ENCODE assay signal across 1 cellular context in genomic region chr12:15789215-15790171, GRCh38.
TF ChIP-seq lines count a peak whose summit lies in the region.

EPS8 (minus strand) TSS chr12:15789388; CDS start chr12:15682951, 106,437 bp downstream.

TF ChIP-seq in HepG2, 621 proteins besides CTCF, POLR2A, EP300 and RAD21 (continued from another document):
- peak; percentile 84; the same call in 1 of the 2 replicates for TF ChIP-seq SRY (CRISPR knock-in tag; IDR thresholded peaks at IDR 0.05)
- TF ChIP-seq, protein P1, sequence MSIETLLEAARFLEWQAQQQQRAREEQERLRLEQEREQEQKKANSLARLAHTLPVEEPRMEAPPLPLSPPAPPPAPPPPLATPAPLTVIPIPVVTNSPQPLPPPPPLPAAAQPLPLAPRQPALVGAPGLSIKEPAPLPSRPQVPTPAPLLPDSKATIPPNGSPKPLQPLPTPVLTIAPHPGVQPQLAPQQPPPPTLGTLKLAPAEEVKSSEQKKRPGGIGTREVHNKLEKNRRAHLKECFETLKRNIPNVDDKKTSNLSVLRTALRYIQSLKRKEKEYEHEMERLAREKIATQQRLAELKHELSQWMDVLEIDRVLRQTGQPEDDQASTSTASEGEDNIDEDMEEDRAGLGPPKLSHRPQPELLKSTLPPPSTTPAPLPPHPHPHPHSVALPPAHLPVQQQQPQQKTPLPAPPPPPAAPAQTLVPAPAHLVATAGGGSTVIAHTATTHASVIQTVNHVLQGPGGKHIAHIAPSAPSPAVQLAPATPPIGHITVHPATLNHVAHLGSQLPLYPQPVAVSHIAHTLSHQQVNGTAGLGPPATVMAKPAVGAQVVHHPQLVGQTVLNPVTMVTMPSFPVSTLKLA (IDR thresholded peaks at IDR 0.05): no peak
- peak; percentile 80; the same call in 1 of the 2 replicates for TF ChIP-seq MYPOP (CRISPR knock-in tag; IDR thresholded peaks at IDR 0.05)
- TF ChIP-seq SMC3 (IDR thresholded peaks at IDR 0.05; ENCODE audit: low read length): no peak
- TF ChIP-seq RFX1 (IDR thresholded peaks at IDR 0.05): no peak
- TF ChIP-seq TCF7 (IDR thresholded peaks at IDR 0.05; ENCODE audit: low read depth): no peak
- TF ChIP-seq ZNF34 (CRISPR knock-in tag; IDR thresholded peaks at IDR 0.05; ENCODE audit: borderline replicate concordance): no peak
